23 cellular contexts compared by ENCODE assay signal in the genomic region with DNA sequence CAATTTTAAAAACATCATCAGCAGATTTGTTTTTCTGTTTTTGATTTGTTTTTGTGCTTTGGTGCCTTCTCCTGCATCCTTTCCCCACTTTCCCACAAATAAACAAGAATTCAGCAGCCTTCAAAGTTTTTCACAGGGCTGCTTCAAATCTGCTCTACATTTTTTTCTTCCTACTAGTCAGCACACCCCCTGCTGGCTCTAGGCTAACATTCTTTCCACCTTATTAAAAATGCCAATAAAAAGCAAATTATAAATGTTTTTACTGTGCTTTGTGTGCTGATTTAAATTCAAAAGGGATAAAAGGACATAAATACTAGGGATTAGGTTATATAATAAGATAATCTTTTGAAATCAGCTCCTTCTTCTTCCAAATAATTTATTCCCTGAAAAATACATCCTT. TPM values are rescaled to one million over a fixed set of nuclear protein-coding genes. Genes with fewer than 3 reads are reported as not detected.
DNase-seq lines count a peak whose midpoint lies in the region; ATAC-seq and TF ChIP-seq lines count a peak whose summit lies in the region.
"Had no signal": no experiment of that assay in that cellular context is flagged by ENCODE, and none has a peak within 500 bp of the region (broad histone marks: within the 10 kb centered on the region; RNA-seq: fewer than 3 reads in every experiment).

No MANE protein-coding gene starts in this region.

- no peaks in the 10 kb centered on the region for H3K9me3 ChIP-seq in body of pancreas
- H3K9me3 ChIP-seq: neutrophil, stomach had no signal

- no peaks in the 10 kb centered on the region for H3K4me1 ChIP-seq in body of pancreas
- H3K4me1 ChIP-seq: stomach had no signal

- peak; percentile 12 for DNase-seq in NCI-H1105 treated with DMSO at 0.1 percent for 48 hours (lab: John Stamatoyannopoulos, UW)
- no peak for DNase-seq in NCI-H1105 (lab: John Stamatoyannopoulos, UW)
- DNase-seq in NCI-H1694 treated with DMSO at 0.1 percent for 48 hours (lab: John Stamatoyannopoulos, UW): peak; percentile 53
- no peak for DNase-seq in nephron progenitor cell
- DNase-seq in NCI-H524 treated with DMSO at 0.1 percent for 48 hours (lab: John Stamatoyannopoulos, UW): no peak
- no peak for DNase-seq in body of pancreas
- DNase-seq in NCI-H1417 treated with DMSO at 0.1 percent for 48 hours (lab: John Stamatoyannopoulos, UW): no peak
- DNase-seq: activated CD4-positive, alpha-beta memory T cell treated with anti-CD3 and anti-CD28 coated beads, Interleukin-2, amount 10 ng/mL, durations not matched to agents 7 days and 5 days; activated naive CD8-positive, alpha-beta T cell treated with anti-CD3 and anti-CD28 coated beads, Interleukin-2, amount 50 U/mL, for 24 hours; activated T-cell treated with anti-CD3 and anti-CD28 coated beads, Interleukin-2, amount 50 U/mL, for 72 hours; C1 segment of cervical spinal cord; central memory CD4-positive, alpha-beta T cell; effector memory CD8-positive, alpha-beta T cell; NCI-H1930; NCI-H526 treated with DMSO at 0.1 percent for 48 hours; right cardiac atrium; stomach; T-cell had no signal

- H3K4me1 Mint-ChIP-seq in brain: peaks cover 9% of the 10 kb centered on the region
- H3K4me1 Mint-ChIP-seq in nephron progenitor cell: peaks cover under 1% of the 10 kb centered on the region
- H3K4me1 Mint-ChIP-seq: activated CD4-positive, alpha-beta memory T cell treated with anti-CD3 and anti-CD28 coated beads, Interleukin-2, amount 10 ng/mL, durations not matched to agents 7 days and 5 days; activated naive CD8-positive, alpha-beta T cell treated with anti-CD3 and anti-CD28 coated beads, Interleukin-2, amount 50 U/mL, for 24 hours; T-cell had no signal

- no peak for TF ChIP-seq POLR2A in body of pancreas (IDR thresholded peaks at IDR 0.05)

- H3K27ac ChIP-seq in body of pancreas: no peak overlapping the region
- H3K27ac ChIP-seq: neutrophil, stomach had no signal

- no peaks in the 10 kb centered on the region for H3K36me3 ChIP-seq in body of pancreas (replicated peaks in 1 of 2; ENCODE audit: insufficient read depth in 1 of 2, low read depth in 2 of 2)
- H3K36me3 ChIP-seq: neutrophil, stomach had no signal

- H3K36me3 Mint-ChIP-seq in brain (no peaks in the 10 kb centered on the region), nephron progenitor cell (ENCODE audit: low read depth) (no peaks in the 10 kb centered on the region)
- H3K36me3 Mint-ChIP-seq: T-cell had no signal

- H3K4me3 Mint-ChIP-seq in brain (no peak overlapping the region), nephron progenitor cell (no peak overlapping the region)
- H3K4me3 Mint-ChIP-seq: activated CD4-positive, alpha-beta memory T cell treated with anti-CD3 and anti-CD28 coated beads, Interleukin-2, amount 10 ng/mL, durations not matched to agents 7 days and 5 days; activated naive CD8-positive, alpha-beta T cell treated with anti-CD3 and anti-CD28 coated beads, Interleukin-2, amount 50 U/mL, for 24 hours; activated T-cell treated with anti-CD3 and anti-CD28 coated beads, Interleukin-2, amount 50 U/mL, for 72 hours; effector memory CD8-positive, alpha-beta T cell; T-cell had no signal

- no peak overlapping the region for H3K4me3 ChIP-seq in body of pancreas
- H3K4me3 ChIP-seq: stomach had no signal

- peak overlapping the region in 1 of 5 experiments; percentile 12 for H3K27ac Mint-ChIP-seq in brain
- H3K27ac Mint-ChIP-seq in nephron progenitor cell: no peak overlapping the region
- H3K27ac Mint-ChIP-seq: activated CD4-positive, alpha-beta memory T cell treated with anti-CD3 and anti-CD28 coated beads, Interleukin-2, amount 10 ng/mL, durations not matched to agents 7 days and 5 days; activated naive CD8-positive, alpha-beta T cell treated with anti-CD3 and anti-CD28 coated beads, Interleukin-2, amount 50 U/mL, for 24 hours; activated T-cell treated with anti-CD3 and anti-CD28 coated beads, Interleukin-2, amount 50 U/mL, for 72 hours; effector memory CD8-positive, alpha-beta T cell; T-cell had no signal

- intact Hi-C loops in body of pancreas (cut with DNase I): no loop called here

- H3K27me3 Mint-ChIP-seq in brain (peaks cover 23% of the 10 kb centered on the region), nephron progenitor cell (ENCODE audit: low read depth, poor library complexity) (peaks cover 32% of the 10 kb centered on the region)
- H3K27me3 Mint-ChIP-seq: activated CD4-positive, alpha-beta memory T cell treated with anti-CD3 and anti-CD28 coated beads, Interleukin-2, amount 10 ng/mL, durations not matched to agents 7 days and 5 days had no signal

- TF ChIP-seq CTCF in brain (conservative IDR thresholded peaks at IDR 0.05) (peak; percentile 40 to 68), nephron progenitor cell (IDR thresholded peaks at IDR 0.05) (peak; percentile 14), body of pancreas (IDR thresholded peaks at IDR 0.05) (no peak)

- H3K27me3 ChIP-seq in body of pancreas: peaks cover 0 to 3% of the 10 kb centered on the region in 2 donors

- no peak for ATAC-seq in body of pancreas
- ATAC-seq: activated naive CD8-positive, alpha-beta T cell treated with anti-CD3 and anti-CD28 coated beads, Interleukin-2, amount 50 U/mL, for 24 hours; activated T-cell treated with anti-CD3 and anti-CD28 coated beads, Interleukin-2, amount 50 U/mL, for 72 hours; effector memory CD8-positive, alpha-beta T cell; HCT116; right cardiac atrium; T-cell had no signal

- H3K9me3 Mint-ChIP-seq in brain: peaks cover 0 to 2% (median 0%) of the 10 kb centered on the region in 5 experiments
- no peaks in the 10 kb centered on the region for H3K9me3 Mint-ChIP-seq in nephron progenitor cell
- H3K9me3 Mint-ChIP-seq: activated naive CD8-positive, alpha-beta T cell treated with anti-CD3 and anti-CD28 coated beads, Interleukin-2, amount 50 U/mL, for 24 hours had no signal

RNA-seq across cellular contexts. Expression of gene CNTNAP5, which starts 6.2 kb away (rescaled TPM):
- polyA plus RNA-seq in brain (ENCODE audit: insufficient read depth, low read depth, low replicate concordance): 0.90 TPM
- total RNA-seq in body of pancreas: under 1 TPM; 0.26 to 0.33 TPM
- total RNA-seq: activated CD4-positive, alpha-beta memory T cell treated with anti-CD3 and anti-CD28 coated beads, Interleukin-2, amount 10 ng/mL, durations not matched to agents 7 days and 5 days; activated T-cell treated with anti-CD3 and anti-CD28 coated beads, Interleukin-2, amount 50 U/mL, for 72 hours; LHCN-M2; mesenteric fat pad; right cardiac atrium; T-cell had no signal
- polyA plus RNA-seq: right cardiac atrium, stomach had no signal

Comparison
In these comparisons a context has a peak if more than half of its experiments do, and no peak if none do; other contexts are left out.
1. DNase-seq: peak in NCI-H1105 treated with DMSO at 0.1 percent for 48 hours (single experiment) and NCI-H1694 treated with DMSO at 0.1 percent for 48 hours (single experiment); none in NCI-H1105 (single experiment), nephron progenitor cell (single experiment), NCI-H524 treated with DMSO at 0.1 percent for 48 hours (single experiment), body of pancreas (0 of 4) and NCI-H1417 treated with DMSO at 0.1 percent for 48 hours (single experiment).
2. CTCF ChIP-seq: peak in brain (2 of 2) and nephron progenitor cell (single experiment); none in body of pancreas (0 of 7).